ENCODE assay signal across 9 cellular contexts in the genomic region with DNA sequence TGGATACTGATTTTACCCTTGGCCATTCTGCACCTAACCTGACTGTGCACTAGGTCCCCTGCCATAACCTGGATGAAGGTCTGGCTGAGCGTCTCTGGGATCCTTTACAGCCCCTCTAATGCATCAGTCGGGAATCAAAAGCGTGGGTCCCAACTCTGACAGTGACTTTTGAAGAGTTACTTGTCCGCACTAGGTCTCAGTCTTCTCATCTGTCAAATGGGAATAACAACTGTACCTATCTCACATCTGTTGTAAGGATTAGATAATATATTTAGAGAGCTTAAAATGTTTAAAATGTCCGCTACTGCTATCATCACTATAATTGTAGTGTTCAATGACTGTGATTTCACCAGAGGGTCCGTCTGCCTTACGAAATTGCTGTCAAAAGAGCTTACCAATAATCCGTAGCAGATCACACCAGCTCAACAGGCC. TPM values are rescaled to one million over a fixed set of nuclear protein-coding genes. Genes with fewer than 3 reads are reported as not detected.
DNase-seq lines count a peak whose midpoint lies in the region; ATAC-seq, FAIRE-seq and TF ChIP-seq lines count a peak whose summit lies in the region.
"Had no signal": no experiment of that assay in that cellular context is flagged by ENCODE, and none has a peak within 500 bp of the region (broad histone marks: within the 10 kb centered on the region; RNA-seq: fewer than 3 reads in every experiment).

No MANE protein-coding gene starts in this region.

- intact Hi-C loops in CD4-positive, alpha-beta T cell (cut with DNase I, micrococcal nuclease) = loop anchor here (5.0 kb wide), 4 partner anchors 38 to 1062 kb away; partner anchors contain the start of genes DCAF6 (in 1 of the 2), MPC2 (in 1 of the 2) and POGK (in 1 of the 2)

- no peaks in the 10 kb centered on the region for H3K27me3 Mint-ChIP-seq in CD4-positive, alpha-beta T cell
- no peaks in the 10 kb centered on the region for H3K27me3 Mint-ChIP-seq in neural crest cell (ENCODE audit: low read depth)

- peak overlapping the region; percentile 73 for H3K27ac ChIP-seq in CD4-positive, alpha-beta T cell (ENCODE audit: low read depth, low read length)
- H3K27ac ChIP-seq in ectodermal cell (ENCODE audit: insufficient read depth, low read depth, low read length, poor library complexity, severe bottlenecking) = no peak overlapping the region

- peaks cover 64% of the 10 kb centered on the region for H3K4me1 Mint-ChIP-seq in CD4-positive, alpha-beta T cell (ENCODE audit: low read depth)
- H3K4me1 Mint-ChIP-seq in neural crest cell = peaks cover 38% of the 10 kb centered on the region

- H3K4me3 Mint-ChIP-seq in CD4-positive, alpha-beta T cell = peak overlapping the region; percentile 89
- peak overlapping the region; percentile 96 for H3K4me3 Mint-ChIP-seq in neural crest cell

- no peaks in the 10 kb centered on the region for H3K9me3 ChIP-seq in CD4-positive, alpha-beta T cell (ENCODE audit: control insufficient read depth, low read length)
- no peaks in the 10 kb centered on the region for H3K9me3 ChIP-seq in ectodermal cell (ENCODE audit: control insufficient read depth, low read length)

- no peaks in the 10 kb centered on the region for H3K27me3 ChIP-seq in CD4-positive, alpha-beta T cell (ENCODE audit: control insufficient read depth, insufficient read depth, low read length)
- H3K27me3 ChIP-seq in ectodermal cell (ENCODE audit: control insufficient read depth, insufficient read depth, low read length, poor library complexity, severe bottlenecking) = no peaks in the 10 kb centered on the region

- WGBS in ectodermal cell, 2 experiments = 34 to 35% methylated on average over 8 of the region's 8 CpGs

- H3K4me3 ChIP-seq in ectodermal cell (ENCODE audit: insufficient read depth, low read depth, low read length) = peak overlapping the region; percentile 90

- H3K36me3 ChIP-seq in ectodermal cell (ENCODE audit: control insufficient read depth, insufficient read depth, low read length) = peaks cover 5% of the 10 kb centered on the region

- no peak for DNase-seq in CD4-positive, alpha-beta T cell
- DNase-seq in NCI-H748 treated with DMSO at 0.1 percent for 48 hours (lab: John Stamatoyannopoulos, UW) (peak; percentile 26), neural crest cell (ENCODE audit: low read depth, low spot score) (no peak), NCI-H2171 treated with DMSO at 0.1 percent for 48 hours (lab: John Stamatoyannopoulos, UW) (no peak), NCI-H345 treated with DMSO at 0.1 percent for 48 hours (lab: John Stamatoyannopoulos, UW; ENCODE audit: unreplicated experiment) (no peak), D721Med (ENCODE audit: insufficient read length, low spot score) (no peak)

- CTCF ChIA-PET in CD4-positive, alpha-beta T cell (lab: Charles Lee) = interaction anchor here (1.5 to 2.6 kb wide), 2 partner anchors 35 to 36 kb away, joined by 8 to 14 read pairs; partner anchors contain the start of gene POGK

- POLR2A ChIA-PET in CD4-positive, alpha-beta T cell (lab: Charles Lee) = interaction anchor here (0.6 to 2.9 kb wide), 11 partner anchors 9 to 1061 kb away, joined by 3 to 60 read pairs (median 5); partner anchors contain the start of genes CD247, CREG1, DCAF6 and POGK

- H3K4me1 ChIP-seq in ectodermal cell (ENCODE audit: control insufficient read depth, insufficient read depth, low read length) = no peaks in the 10 kb centered on the region

- ATAC-seq in CD4-positive, alpha-beta T cell (ENCODE audit: poor library complexity) = no peak
- no peak for ATAC-seq in GM18873 (IDR thresholded peaks at IDR 0.05; ENCODE audit: low FRiP score, unreplicated experiment)

- H3K27ac Mint-ChIP-seq in CD4-positive, alpha-beta T cell = peak overlapping the region; percentile 88
- peak overlapping the region; percentile 78 for H3K27ac Mint-ChIP-seq in neural crest cell (ENCODE audit: unreplicated experiment)

- no peak for FAIRE-seq in D721Med (lab: Jason Lieb, UNC)
- FAIRE-seq: colon had no signal

- H3K36me3 Mint-ChIP-seq in CD4-positive, alpha-beta T cell (ENCODE audit: low read depth) = peaks cover 6% of the 10 kb centered on the region
- no peaks in the 10 kb centered on the region for H3K36me3 Mint-ChIP-seq in neural crest cell (ENCODE audit: low read depth)

- no peaks in the 10 kb centered on the region for H3K9me3 Mint-ChIP-seq in CD4-positive, alpha-beta T cell
- no peaks in the 10 kb centered on the region for H3K9me3 Mint-ChIP-seq in neural crest cell

- TF ChIP-seq CTCF in CD4-positive, alpha-beta T cell (IDR thresholded peaks at IDR 0.05) = no peak
- TF ChIP-seq CTCF in neural crest cell (conservative IDR thresholded peaks at IDR 0.05) (no peak), D721Med (IDR thresholded peaks at IDR 0.05; ENCODE audit: insufficient read depth, missing control alignments) (no peak)

RNA-seq across cellular contexts. Expression of gene TADA1, which starts 0.7 kb away (rescaled TPM):
- 10 to 100 TPM; 15.8 to 16.4 TPM for total RNA-seq in CD4-positive, alpha-beta T cell
- polyA plus RNA-seq in ectodermal cell (2013, experiment 1 of 4) = 36.9 TPM
- polyA plus RNA-seq in ectodermal cell (2013, experiment 2 of 4) = 33.7 TPM
- 37.0 TPM for polyA plus RNA-seq in ectodermal cell (2013, experiment 3 of 4)
- 38.8 TPM for polyA plus RNA-seq in ectodermal cell (2013, experiment 4 of 4)
- total RNA-seq in neural crest cell = 24.1 and 25.6 TPM in 2 replicates

RNA-seq across cellular contexts. Expression of gene POGK, which starts 36.0 kb away (rescaled TPM):
- total RNA-seq in CD4-positive, alpha-beta T cell = 10 to 100 TPM; 16.1 to 17.6 TPM
- polyA plus RNA-seq in ectodermal cell (2013, experiment 1 of 4) = 40.3 TPM
- polyA plus RNA-seq in ectodermal cell (2013, experiment 2 of 4) = 46.4 TPM
- polyA plus RNA-seq in ectodermal cell (2013, experiment 3 of 4) = 38.8 TPM
- 41.8 TPM for polyA plus RNA-seq in ectodermal cell (2013, experiment 4 of 4)
- total RNA-seq in neural crest cell = 57.3 and 60.0 TPM in 2 replicates
